In genomic region chr7:1028775-1029636, GRCh38 we compare ENCODE assay signal across 1 cellular context.
TF ChIP-seq lines count a peak whose summit lies in the region.

No MANE protein-coding gene starts in this region.

TF ChIP-seq in HepG2, 621 proteins besides CTCF, POLR2A, EP300 and RAD21 (continued from another document and continues in another):
- peak; percentile 72; the same call in 1 of the 2 replicates for TF ChIP-seq ATF3 (CRISPR knock-in tag; IDR thresholded peaks at IDR 0.05)
- TF ChIP-seq ZNF761 (CRISPR knock-in tag; conservative IDR thresholded peaks at IDR 0.05): no peak
- TF ChIP-seq FOSL2 (CRISPR knock-in tag; IDR thresholded peaks at IDR 0.05): peak; percentile 96
- TF ChIP-seq FUBP1 (CRISPR knock-in tag; IDR thresholded peaks at IDR 0.05; ENCODE audit: borderline replicate concordance): no peak
- TF ChIP-seq ATF2 (CRISPR knock-in tag; IDR thresholded peaks at IDR 0.05): 0 out of 2 replicates have a peak, but pooled peaks have one; percentile 25
- TF ChIP-seq ZHX2 (IDR thresholded peaks at IDR 0.05; ENCODE audit: low read depth): peak; percentile 28; the same call in 1 of the 2 replicates
- no peak for TF ChIP-seq ZHX2 (CRISPR knock-in tag; IDR thresholded peaks at IDR 0.05; ENCODE audit: borderline replicate concordance)
- TF ChIP-seq HMGXB4 (CRISPR knock-in tag; IDR thresholded peaks at IDR 0.05; ENCODE audit: borderline replicate concordance in 1 of 2, low read depth in 1 of 2): 0 out of 4 replicates have a peak, but pooled peaks of 1 of the 2 experiments have one; percentile 20
- TF ChIP-seq ZFP62 (CRISPR knock-in tag; IDR thresholded peaks at IDR 0.05): no peak
- peak; percentile 68 for TF ChIP-seq POLR2AphosphoS5 (IDR thresholded peaks at IDR 0.05; ENCODE audit: low read depth, low read length)
- peak; percentile 85 for TF ChIP-seq JUND (CRISPR knock-in tag; IDR thresholded peaks at IDR 0.05)
- TF ChIP-seq TFAP4 (IDR thresholded peaks at IDR 0.05; ENCODE audit: borderline replicate concordance, low read depth): peak; percentile 35; the same call in 1 of the 2 replicates
- TF ChIP-seq TFE3 (CRISPR knock-in tag; IDR thresholded peaks at IDR 0.05): 0 out of 2 replicates have a peak, but pooled peaks have one; percentile 18
- TF ChIP-seq ZNF543 (CRISPR knock-in tag; IDR thresholded peaks at IDR 0.05): no peak
- 0 out of 2 replicates have a peak, but pooled peaks have one; percentile 23 for TF ChIP-seq ZNF800 (CRISPR knock-in tag; IDR thresholded peaks at IDR 0.05)
- TF ChIP-seq HNRNPK (IDR thresholded peaks at IDR 0.05; ENCODE audit: low read depth, low read length, poor library complexity, severe bottlenecking): no peak
- no peak for TF ChIP-seq HNF1B (CRISPR knock-in tag; IDR thresholded peaks at IDR 0.05)
- peak; percentile 69; the same call in 1 of the 2 replicates for TF ChIP-seq SMAD3 (CRISPR knock-in tag; IDR thresholded peaks at IDR 0.05)
- TF ChIP-seq NR3C1 (CRISPR knock-in tag; IDR thresholded peaks at IDR 0.05): no peak
- TF ChIP-seq MIXL1 (CRISPR knock-in tag; IDR thresholded peaks at IDR 0.05): 0 out of 2 replicates have a peak, but pooled peaks have one; percentile 30
- no peak for TF ChIP-seq BORCS8-MEF2B (CRISPR knock-in tag; IDR thresholded peaks at IDR 0.05)
- TF ChIP-seq ARID5B (CRISPR knock-in tag; IDR thresholded peaks at IDR 0.05): 0 out of 2 replicates have a peak, but pooled peaks have one; percentile 17
- TF ChIP-seq ZFX (CRISPR knock-in tag; IDR thresholded peaks at IDR 0.05; ENCODE audit: low read depth): peak; percentile 95
- no peak for TF ChIP-seq ISX (CRISPR knock-in tag; conservative IDR thresholded peaks at IDR 0.05)
